ENCODE assay signal across 2 cellular contexts in the genomic region with DNA sequence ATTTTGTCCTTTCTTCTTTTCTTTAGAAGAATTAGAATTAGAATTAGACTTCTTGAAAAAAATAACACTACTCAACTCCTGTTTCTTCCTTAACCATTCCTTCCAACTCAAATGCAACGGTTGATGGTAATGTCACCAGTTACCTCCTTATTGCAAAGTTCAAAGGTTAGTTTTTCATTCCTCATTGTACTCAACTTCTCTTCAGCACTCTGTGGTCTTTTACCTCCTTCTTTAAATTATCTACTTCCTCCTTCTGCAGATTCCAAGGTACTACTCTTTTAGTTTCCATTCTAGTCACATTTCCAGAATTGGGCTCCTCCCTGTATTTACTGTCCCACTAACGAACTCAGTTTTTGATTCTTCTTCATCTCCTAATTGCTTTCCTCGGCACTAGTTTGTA.
TF ChIP-seq lines count a peak whose summit lies in the region.

No MANE protein-coding gene starts in this region.

TF ChIP-seq in GM12878, 131 proteins besides CTCF, POLR2A, EP300 and RAD21 (continued from another document):
- TF ChIP-seq, protein P1, sequence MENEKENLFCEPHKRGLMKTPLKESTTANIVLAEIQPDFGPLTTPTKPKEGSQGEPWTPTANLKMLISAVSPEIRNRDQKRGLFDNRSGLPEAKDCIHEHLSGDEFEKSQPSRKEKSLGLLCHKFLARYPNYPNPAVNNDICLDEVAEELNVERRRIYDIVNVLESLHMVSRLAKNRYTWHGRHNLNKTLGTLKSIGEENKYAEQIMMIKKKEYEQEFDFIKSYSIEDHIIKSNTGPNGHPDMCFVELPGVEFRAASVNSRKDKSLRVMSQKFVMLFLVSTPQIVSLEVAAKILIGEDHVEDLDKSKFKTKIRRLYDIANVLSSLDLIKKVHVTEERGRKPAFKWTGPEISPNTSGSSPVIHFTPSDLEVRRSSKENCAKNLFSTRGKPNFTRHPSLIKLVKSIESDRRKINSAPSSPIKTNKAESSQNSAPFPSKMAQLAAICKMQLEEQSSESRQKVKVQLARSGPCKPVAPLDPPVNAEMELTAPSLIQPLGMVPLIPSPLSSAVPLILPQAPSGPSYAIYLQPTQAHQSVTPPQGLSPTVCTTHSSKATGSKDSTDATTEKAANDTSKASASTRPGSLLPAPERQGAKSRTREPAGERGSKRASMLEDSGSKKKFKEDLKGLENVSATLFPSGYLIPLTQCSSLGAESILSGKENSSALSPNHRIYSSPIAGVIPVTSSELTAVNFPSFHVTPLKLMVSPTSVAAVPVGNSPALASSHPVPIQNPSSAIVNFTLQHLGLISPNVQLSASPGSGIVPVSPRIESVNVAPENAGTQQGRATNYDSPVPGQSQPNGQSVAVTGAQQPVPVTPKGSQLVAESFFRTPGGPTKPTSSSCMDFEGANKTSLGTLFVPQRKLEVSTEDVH (IDR thresholded peaks at IDR 0.05; ENCODE audit: low read depth, partially characterized antibody), result no peak
- no peak for TF ChIP-seq ETV6 (conservative IDR thresholded peaks at IDR 0.05 in 1 of 2, IDR thresholded peaks at IDR 0.05 in 1 of 2; ENCODE audit: borderline replicate concordance in 1 of 2, low read depth in 1 of 2)

TF ChIP-seq in HepG2, 621 proteins besides CTCF, POLR2A, EP300 and RAD21 (continued from another document):
- TF ChIP-seq, protein P2, sequence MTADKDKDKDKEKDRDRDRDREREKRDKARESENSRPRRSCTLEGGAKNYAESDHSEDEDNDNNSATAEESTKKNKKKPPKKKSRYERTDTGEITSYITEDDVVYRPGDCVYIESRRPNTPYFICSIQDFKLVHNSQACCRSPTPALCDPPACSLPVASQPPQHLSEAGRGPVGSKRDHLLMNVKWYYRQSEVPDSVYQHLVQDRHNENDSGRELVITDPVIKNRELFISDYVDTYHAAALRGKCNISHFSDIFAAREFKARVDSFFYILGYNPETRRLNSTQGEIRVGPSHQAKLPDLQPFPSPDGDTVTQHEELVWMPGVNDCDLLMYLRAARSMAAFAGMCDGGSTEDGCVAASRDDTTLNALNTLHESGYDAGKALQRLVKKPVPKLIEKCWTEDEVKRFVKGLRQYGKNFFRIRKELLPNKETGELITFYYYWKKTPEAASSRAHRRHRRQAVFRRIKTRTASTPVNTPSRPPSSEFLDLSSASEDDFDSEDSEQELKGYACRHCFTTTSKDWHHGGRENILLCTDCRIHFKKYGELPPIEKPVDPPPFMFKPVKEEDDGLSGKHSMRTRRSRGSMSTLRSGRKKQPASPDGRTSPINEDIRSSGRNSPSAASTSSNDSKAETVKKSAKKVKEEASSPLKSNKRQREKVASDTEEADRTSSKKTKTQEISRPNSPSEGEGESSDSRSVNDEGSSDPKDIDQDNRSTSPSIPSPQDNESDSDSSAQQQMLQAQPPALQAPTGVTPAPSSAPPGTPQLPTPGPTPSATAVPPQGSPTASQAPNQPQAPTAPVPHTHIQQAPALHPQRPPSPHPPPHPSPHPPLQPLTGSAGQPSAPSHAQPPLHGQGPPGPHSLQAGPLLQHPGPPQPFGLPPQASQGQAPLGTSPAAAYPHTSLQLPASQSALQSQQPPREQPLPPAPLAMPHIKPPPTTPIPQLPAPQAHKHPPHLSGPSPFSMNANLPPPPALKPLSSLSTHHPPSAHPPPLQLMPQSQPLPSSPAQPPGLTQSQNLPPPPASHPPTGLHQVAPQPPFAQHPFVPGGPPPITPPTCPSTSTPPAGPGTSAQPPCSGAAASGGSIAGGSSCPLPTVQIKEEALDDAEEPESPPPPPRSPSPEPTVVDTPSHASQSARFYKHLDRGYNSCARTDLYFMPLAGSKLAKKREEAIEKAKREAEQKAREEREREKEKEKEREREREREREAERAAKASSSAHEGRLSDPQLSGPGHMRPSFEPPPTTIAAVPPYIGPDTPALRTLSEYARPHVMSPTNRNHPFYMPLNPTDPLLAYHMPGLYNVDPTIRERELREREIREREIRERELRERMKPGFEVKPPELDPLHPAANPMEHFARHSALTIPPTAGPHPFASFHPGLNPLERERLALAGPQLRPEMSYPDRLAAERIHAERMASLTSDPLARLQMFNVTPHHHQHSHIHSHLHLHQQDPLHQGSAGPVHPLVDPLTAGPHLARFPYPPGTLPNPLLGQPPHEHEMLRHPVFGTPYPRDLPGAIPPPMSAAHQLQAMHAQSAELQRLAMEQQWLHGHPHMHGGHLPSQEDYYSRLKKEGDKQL (CRISPR knock-in tag; IDR thresholded peaks at IDR 0.05; ENCODE audit: low read depth), result no peak
- no peak for TF ChIP-seq SIN3B (IDR thresholded peaks at IDR 0.05; ENCODE audit: low read length)
- TF ChIP-seq ZNF780A (CRISPR knock-in tag; IDR thresholded peaks at IDR 0.05), result no peak
- no peak for TF ChIP-seq PAX8 (CRISPR knock-in tag; IDR thresholded peaks at IDR 0.05; ENCODE audit: borderline replicate concordance)
- TF ChIP-seq ZNF350 (CRISPR knock-in tag; IDR thresholded peaks at IDR 0.05; ENCODE audit: borderline replicate concordance, low read depth), result no peak
- TF ChIP-seq ZNF101 (CRISPR knock-in tag; IDR thresholded peaks at IDR 0.05; ENCODE audit: borderline replicate concordance, low read depth), result no peak
- TF ChIP-seq RCOR2 (CRISPR knock-in tag; IDR thresholded peaks at IDR 0.05), result no peak
- TF ChIP-seq ZMYM2 (CRISPR knock-in tag; IDR thresholded peaks at IDR 0.05), result no peak
- TF ChIP-seq, protein P3, sequence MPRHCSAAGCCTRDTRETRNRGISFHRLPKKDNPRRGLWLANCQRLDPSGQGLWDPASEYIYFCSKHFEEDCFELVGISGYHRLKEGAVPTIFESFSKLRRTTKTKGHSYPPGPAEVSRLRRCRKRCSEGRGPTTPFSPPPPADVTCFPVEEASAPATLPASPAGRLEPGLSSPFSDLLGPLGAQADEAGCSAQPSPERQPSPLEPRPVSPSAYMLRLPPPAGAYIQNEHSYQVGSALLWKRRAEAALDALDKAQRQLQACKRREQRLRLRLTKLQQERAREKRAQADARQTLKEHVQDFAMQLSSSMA (CRISPR knock-in tag; IDR thresholded peaks at IDR 0.05), result no peak
- no peak for TF ChIP-seq ZNF563 (CRISPR knock-in tag; IDR thresholded peaks at IDR 0.05)
- TF ChIP-seq, protein P4, sequence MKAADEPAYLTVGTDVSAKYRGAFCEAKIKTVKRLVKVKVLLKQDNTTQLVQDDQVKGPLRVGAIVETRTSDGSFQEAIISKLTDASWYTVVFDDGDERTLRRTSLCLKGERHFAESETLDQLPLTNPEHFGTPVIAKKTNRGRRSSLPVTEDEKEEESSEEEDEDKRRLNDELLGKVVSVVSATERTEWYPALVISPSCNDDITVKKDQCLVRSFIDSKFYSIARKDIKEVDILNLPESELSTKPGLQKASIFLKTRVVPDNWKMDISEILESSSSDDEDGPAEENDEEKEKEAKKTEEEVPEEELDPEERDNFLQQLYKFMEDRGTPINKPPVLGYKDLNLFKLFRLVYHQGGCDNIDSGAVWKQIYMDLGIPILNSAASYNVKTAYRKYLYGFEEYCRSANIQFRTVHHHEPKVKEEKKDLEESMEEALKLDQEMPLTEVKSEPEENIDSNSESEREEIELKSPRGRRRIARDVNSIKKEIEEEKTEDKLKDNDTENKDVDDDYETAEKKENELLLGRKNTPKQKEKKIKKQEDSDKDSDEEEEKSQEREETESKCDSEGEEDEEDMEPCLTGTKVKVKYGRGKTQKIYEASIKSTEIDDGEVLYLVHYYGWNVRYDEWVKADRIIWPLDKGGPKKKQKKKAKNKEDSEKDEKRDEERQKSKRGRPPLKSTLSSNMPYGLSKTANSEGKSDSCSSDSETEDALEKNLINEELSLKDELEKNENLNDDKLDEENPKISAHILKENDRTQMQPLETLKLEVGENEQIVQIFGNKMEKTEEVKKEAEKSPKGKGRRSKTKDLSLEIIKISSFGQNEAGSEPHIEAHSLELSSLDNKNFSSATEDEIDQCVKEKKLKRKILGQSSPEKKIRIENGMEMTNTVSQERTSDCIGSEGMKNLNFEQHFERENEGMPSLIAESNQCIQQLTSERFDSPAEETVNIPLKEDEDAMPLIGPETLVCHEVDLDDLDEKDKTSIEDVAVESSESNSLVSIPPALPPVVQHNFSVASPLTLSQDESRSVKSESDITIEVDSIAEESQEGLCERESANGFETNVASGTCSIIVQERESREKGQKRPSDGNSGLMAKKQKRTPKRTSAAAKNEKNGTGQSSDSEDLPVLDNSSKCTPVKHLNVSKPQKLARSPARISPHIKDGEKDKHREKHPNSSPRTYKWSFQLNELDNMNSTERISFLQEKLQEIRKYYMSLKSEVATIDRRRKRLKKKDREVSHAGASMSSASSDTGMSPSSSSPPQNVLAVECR (CRISPR knock-in tag; IDR thresholded peaks at IDR 0.05; ENCODE audit: borderline replicate concordance), result no peak
- TF ChIP-seq RBAK (CRISPR knock-in tag; IDR thresholded peaks at IDR 0.05), result no peak
- TF ChIP-seq, protein P5, sequence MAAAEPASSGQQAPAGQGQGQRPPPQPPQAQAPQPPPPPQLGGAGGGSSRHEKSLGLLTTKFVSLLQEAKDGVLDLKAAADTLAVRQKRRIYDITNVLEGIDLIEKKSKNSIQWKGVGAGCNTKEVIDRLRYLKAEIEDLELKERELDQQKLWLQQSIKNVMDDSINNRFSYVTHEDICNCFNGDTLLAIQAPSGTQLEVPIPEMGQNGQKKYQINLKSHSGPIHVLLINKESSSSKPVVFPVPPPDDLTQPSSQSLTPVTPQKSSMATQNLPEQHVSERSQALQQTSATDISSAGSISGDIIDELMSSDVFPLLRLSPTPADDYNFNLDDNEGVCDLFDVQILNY (CRISPR knock-in tag; conservative IDR thresholded peaks at IDR 0.05), result no peak
- no peak for TF ChIP-seq EED (CRISPR knock-in tag; IDR thresholded peaks at IDR 0.05)
